Comparison of ENCODE assay signal across 8 cellular contexts in the genomic region with DNA sequence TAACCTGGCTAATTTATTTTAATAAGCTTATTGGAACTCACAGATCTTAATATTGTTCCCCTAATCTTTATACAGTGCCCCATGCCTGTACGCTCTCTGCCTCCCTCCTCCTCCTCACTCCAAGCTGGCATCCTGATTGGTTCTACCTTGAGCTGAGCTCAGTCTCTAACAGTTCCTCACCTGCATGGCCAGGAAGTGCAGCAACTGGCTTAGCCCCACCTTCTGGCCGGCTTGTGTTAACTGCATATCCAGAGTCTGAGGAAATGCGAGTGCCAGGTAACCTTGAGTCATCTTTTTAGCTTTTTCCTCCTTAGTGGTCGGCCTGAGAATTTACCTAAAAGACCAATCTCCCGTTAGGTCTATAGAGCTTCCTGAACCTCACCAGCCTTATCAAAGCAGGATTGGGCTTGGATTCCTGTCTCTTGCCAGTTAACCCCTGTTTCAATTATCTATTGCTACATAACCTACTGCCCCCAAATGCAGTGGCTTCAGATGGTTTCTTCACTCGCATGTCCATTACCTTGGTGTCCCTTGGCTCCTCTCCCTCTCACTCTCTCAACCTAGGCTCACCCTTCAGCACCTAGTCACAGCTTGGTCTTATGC.
A peak's percentile ranks its signal among the peaks of the same experiment; 100 is the strongest.
DNase-seq lines count a peak whose midpoint lies in the region; ATAC-seq and TF ChIP-seq lines count a peak whose summit lies in the region.

No MANE protein-coding gene starts in this region.

- no peaks in the 10 kb centered on the region for H3K4me1 ChIP-seq in CD8-positive, alpha-beta T cell (ENCODE audit: insufficient read depth, low read length)

- H3K9me3 Mint-ChIP-seq in CD8-positive, alpha-beta T cell = no peaks in the 10 kb centered on the region
- no peaks in the 10 kb centered on the region for H3K9me3 Mint-ChIP-seq in activated CD4-positive, alpha-beta memory T cell treated with anti-CD3 and anti-CD28 coated beads, Interleukin-2, amount 10 ng/mL, durations not matched to agents 7 days and 5 days

- no peaks in the 10 kb centered on the region for H3K27me3 Mint-ChIP-seq in CD8-positive, alpha-beta T cell (ENCODE audit: low read depth)
- H3K27me3 Mint-ChIP-seq in activated CD4-positive, alpha-beta memory T cell treated with anti-CD3 and anti-CD28 coated beads, Interleukin-2, amount 10 ng/mL, durations not matched to agents 7 days and 5 days = peaks cover 6% of the 10 kb centered on the region

- H3K36me3 ChIP-seq in CD8-positive, alpha-beta T cell (ENCODE audit: insufficient read depth, low read length) = no peaks in the 10 kb centered on the region

- TF ChIP-seq CTCF in CD8-positive, alpha-beta T cell (IDR thresholded peaks at IDR 0.05) = peak; percentile 36
- peak; percentile 25 for TF ChIP-seq CTCF in fibroblast of villous mesenchyme (IDR thresholded peaks at IDR 0.05; ENCODE audit: insufficient read depth, low read depth, low read length)

- H3K4me3 Mint-ChIP-seq in CD8-positive, alpha-beta T cell = no peak overlapping the region
- no peak overlapping the region for H3K4me3 Mint-ChIP-seq in activated CD4-positive, alpha-beta memory T cell treated with anti-CD3 and anti-CD28 coated beads, Interleukin-2, amount 10 ng/mL, durations not matched to agents 7 days and 5 days

- CTCF ChIA-PET in CD8-positive, alpha-beta T cell (lab: Charles Lee) = interaction anchor here (0.6 to 3.8 kb wide), 27 partner anchors 9 to 584 kb away, joined by 3 to 27 read pairs (median 4); no protein-coding TSS in a partner anchor
- CTCF ChIA-PET in activated CD4-positive, alpha-beta memory T cell treated with anti-CD3 and anti-CD28 coated beads, Interleukin-2, amount 10 ng/mL, durations not matched to agents 7 days and 5 days (lab: Charles Lee) = interaction anchor here (0.6 to 2.1 kb wide), 16 partner anchors 9 to 585 kb away, joined by 3 to 16 read pairs (median 4); no protein-coding TSS in a partner anchor

- peaks cover 5% of the 10 kb centered on the region for H3K4me1 Mint-ChIP-seq in CD8-positive, alpha-beta T cell (ENCODE audit: low read depth)
- peaks cover 5% of the 10 kb centered on the region for H3K4me1 Mint-ChIP-seq in activated CD4-positive, alpha-beta memory T cell treated with anti-CD3 and anti-CD28 coated beads, Interleukin-2, amount 10 ng/mL, durations not matched to agents 7 days and 5 days

- no peak overlapping the region for H3K4me3 ChIP-seq in CD8-positive, alpha-beta T cell (ENCODE audit: low read depth, low read length)
- no peak overlapping the region for H3K4me3 ChIP-seq in fibroblast of villous mesenchyme (ENCODE audit: low read depth, low read length)

- intact Hi-C loops in CD8-positive, alpha-beta T cell (cut with DNase I, micrococcal nuclease) = loop anchor here (1.0 to 10.0 kb wide), 5 partner anchors 90 to 200 kb away; partner anchors contain the start of gene STK39 (in 1 of the 2)

- H3K36me3 Mint-ChIP-seq in CD8-positive, alpha-beta T cell = no peaks in the 10 kb centered on the region
- H3K36me3 Mint-ChIP-seq in activated CD4-positive, alpha-beta memory T cell treated with anti-CD3 and anti-CD28 coated beads, Interleukin-2, amount 10 ng/mL, durations not matched to agents 7 days and 5 days (ENCODE audit: low read depth) = no peaks in the 10 kb centered on the region

- H3K27ac ChIP-seq in CD8-positive, alpha-beta T cell (ENCODE audit: low read depth, low read length) = no peak overlapping the region

- no peak overlapping the region for H3K27ac Mint-ChIP-seq in CD8-positive, alpha-beta T cell
- no peak overlapping the region for H3K27ac Mint-ChIP-seq in activated CD4-positive, alpha-beta memory T cell treated with anti-CD3 and anti-CD28 coated beads, Interleukin-2, amount 10 ng/mL, durations not matched to agents 7 days and 5 days

- H3K9me3 ChIP-seq in CD8-positive, alpha-beta T cell (ENCODE audit: low read length) = no peaks in the 10 kb centered on the region

- peak in 6 of 7 experiments; percentile 28 to 64 (median 54) for DNase-seq in CD8-positive, alpha-beta T cell
- peak; percentile 65 for DNase-seq in NCI-H2029 (lab: John Stamatoyannopoulos, UW)
- DNase-seq in activated CD4-positive, alpha-beta memory T cell treated with anti-CD3 and anti-CD28 coated beads, Interleukin-2, amount 10 ng/mL, durations not matched to agents 7 days and 5 days = peak; percentile 62
- DNase-seq in fibroblast of villous mesenchyme (ENCODE audit: low read depth) = no peak
- DNase-seq in stimulated activated CD4-positive, alpha-beta T cell treated with anti-CD3 and anti-CD28 coated beads, Interleukin-4, amount 100 ng/mL, for 1 hour = peak; percentile 55
- DNase-seq in putamen (ENCODE audit: low spot score) = no peak

- ATAC-seq in CD8-positive, alpha-beta T cell = peak; percentile 94
- ATAC-seq in GM21367 (IDR thresholded peaks at IDR 0.05; ENCODE audit: unreplicated experiment) (peak; percentile 78), HG02981 (IDR thresholded peaks at IDR 0.05; ENCODE audit: unreplicated experiment) (no peak)

- POLR2A ChIA-PET in CD8-positive, alpha-beta T cell (lab: Charles Lee) = no interaction called here
- POLR2A ChIA-PET in activated CD4-positive, alpha-beta memory T cell treated with anti-CD3 and anti-CD28 coated beads, Interleukin-2, amount 10 ng/mL, durations not matched to agents 7 days and 5 days (lab: Charles Lee) = interaction anchor here (1.1 kb wide), 1 partner anchor 8 kb away, joined by 3 read pairs; no protein-coding TSS in a partner anchor

- H3K27me3 ChIP-seq in CD8-positive, alpha-beta T cell (ENCODE audit: insufficient read depth, low read length) = no peaks in the 10 kb centered on the region

Comparison
In these comparisons a context has a peak if more than half of its experiments do, and no peak if none do; other contexts are left out.
1. DNase-seq: peak in CD8-positive, alpha-beta T cell (6 of 7), NCI-H2029 (single experiment), activated CD4-positive, alpha-beta memory T cell treated with anti-CD3 and anti-CD28 coated beads, Interleukin-2, amount 10 ng/mL, durations not matched to agents 7 days and 5 days (single experiment) and stimulated activated CD4-positive, alpha-beta T cell treated with anti-CD3 and anti-CD28 coated beads, Interleukin-4, amount 100 ng/mL, for 1 hour (single experiment); none in fibroblast of villous mesenchyme (single experiment) and putamen (single experiment).